In genomic region chr3:149120051-149120972, GRCh38 we compare ENCODE assay signal across 8 cellular contexts. TPM values are rescaled to one million over a fixed set of nuclear protein-coding genes. Genes with fewer than 3 reads are reported as not detected.
DNase-seq lines count a peak whose midpoint lies in the region; ATAC-seq and TF ChIP-seq lines count a peak whose summit lies in the region.

No MANE protein-coding gene starts in this region.

- H3K4me1 ChIP-seq in naive thymus-derived CD4-positive, alpha-beta T cell (ENCODE audit: control insufficient read depth in 2 of 2, insufficient read depth in 2 of 2, low read length in 2 of 2) = no peaks in the 10 kb centered on the region

- no peak overlapping the region for H3K4me3 Mint-ChIP-seq in naive thymus-derived CD4-positive, alpha-beta T cell

- peaks cover 0 to 7% (median 0%) of the 10 kb centered on the region in 7 donors for H3K4me1 Mint-ChIP-seq in naive thymus-derived CD4-positive, alpha-beta T cell

- TF ChIP-seq POLR2A in NB4 (IDR thresholded peaks at IDR 0.05; ENCODE audit: extremely low read depth, insufficient read length) (no peak), lower leg skin (IDR thresholded peaks at IDR 0.05) (no peak)

- peaks cover 0 to 12% (median 8%) of the 10 kb centered on the region in 5 donors for H3K27me3 Mint-ChIP-seq in naive thymus-derived CD4-positive, alpha-beta T cell

- TF ChIP-seq CTCF in NB4 (IDR thresholded peaks at IDR 0.05; ENCODE audit: low read depth, low read length) = peak; percentile 36
- no peak for TF ChIP-seq CTCF in lower leg skin (IDR thresholded peaks at IDR 0.05)

- H3K4me3 ChIP-seq in NB4 (ENCODE audit: low read depth, low read length) = no peak overlapping the region
- H3K4me3 ChIP-seq in naive thymus-derived CD4-positive, alpha-beta T cell (ENCODE audit: low read length) = no peak overlapping the region
- no peak overlapping the region for H3K4me3 ChIP-seq in lower leg skin (ENCODE audit: low read depth, poor library complexity, severe bottlenecking)

- H3K27me3 ChIP-seq in naive thymus-derived CD4-positive, alpha-beta T cell (ENCODE audit: control insufficient read depth in 2 of 2, insufficient read depth in 2 of 2, low read length in 2 of 2) = no peaks in the 10 kb centered on the region

- H3K27ac ChIP-seq in naive thymus-derived CD4-positive, alpha-beta T cell (ENCODE audit: low read depth, low read length) = no peak overlapping the region

- DNase-seq in EH (ENCODE audit: low read depth) (peak; percentile 71), NB4 (ENCODE audit: low read depth) (peak; percentile 79), SHP77 treated with DMSO at 0.1 percent for 48 hours (lab: John Stamatoyannopoulos, UW) (peak; percentile 45), epidermal melanocyte (ENCODE audit: insufficient read length, low spot score) (peak; percentile 74), lower leg skin (ENCODE audit: low spot score in 2 of 2) (no peak)
- peak in 7 of 9 donors; percentile 37 to 60 (median 49) for DNase-seq in naive thymus-derived CD4-positive, alpha-beta T cell

- POLR2A ChIA-PET in naive thymus-derived CD4-positive, alpha-beta T cell (lab: Charles Lee) = interaction anchor here (0.6 to 1.5 kb wide), 3 partner anchors 9 to 155 kb away, joined by 3 to 7 read pairs (median 4); partner anchors contain the start of gene HPS3

- WGBS in lower leg skin, 2 donors = 19 to 23% methylated on average over 7 of the region's 7 CpGs

- H3K9me3 ChIP-seq in naive thymus-derived CD4-positive, alpha-beta T cell (ENCODE audit: control insufficient read depth in 2 of 3, low read length in 3 of 3) = no peaks in the 10 kb centered on the region

- no peaks in the 10 kb centered on the region for H3K36me3 ChIP-seq in naive thymus-derived CD4-positive, alpha-beta T cell (ENCODE audit: control insufficient read depth in 2 of 3, insufficient read depth in 3 of 3, low read length in 3 of 3)

- ATAC-seq in GM21737 (IDR thresholded peaks at IDR 0.05; ENCODE audit: unreplicated experiment) (peak; percentile 81), GM19467 (IDR thresholded peaks at IDR 0.05; ENCODE audit: unreplicated experiment) (no peak)
- ATAC-seq in naive thymus-derived CD4-positive, alpha-beta T cell = peak; percentile 90

- H3K27ac Mint-ChIP-seq in naive thymus-derived CD4-positive, alpha-beta T cell = peak overlapping the region in 2 of 9 donors; percentile 3 to 74

- H3K9me3 Mint-ChIP-seq in naive thymus-derived CD4-positive, alpha-beta T cell = no peaks in the 10 kb centered on the region

- H3K36me3 Mint-ChIP-seq in naive thymus-derived CD4-positive, alpha-beta T cell = no peaks in the 10 kb centered on the region

- CTCF ChIA-PET in naive thymus-derived CD4-positive, alpha-beta T cell (lab: Charles Lee) = interaction anchor here (0.6 to 4.7 kb wide), 21 partner anchors 11 to 847 kb away, joined by 3 to 77 read pairs (median 4); partner anchors contain the start of gene HPS3

- intact Hi-C loops in naive thymus-derived CD4-positive, alpha-beta T cell (cut with micrococcal nuclease) = loop anchor here (1.0 to 5.0 kb wide), 8 partner anchors 153 to 688 kb away; no protein-coding TSS in a partner anchor
- intact Hi-C loops in lower leg skin (cut with DNase I; ENCODE audit: low total_unique reads) = no loop called here

RNA-seq across cellular contexts. Expression of gene HPS3, which starts 9.1 kb away (rescaled TPM):
- total RNA-seq in naive thymus-derived CD4-positive, alpha-beta T cell = 10 to 100 TPM; 13.6 to 25.8 (median 23.4) TPM
- polyA plus RNA-seq in naive thymus-derived CD4-positive, alpha-beta T cell = 10 to 100 TPM; 32.9 to 33.5 TPM
- total RNA-seq in lower leg skin = 10 to 100 TPM in 1 of 4 donors, 1 to 10 TPM in 3; 5.7 to 11.3 (median 8.2) TPM

RNA-seq across cellular contexts. Expression of gene HLTF, which starts 34.0 kb away (rescaled TPM):
- 10 to 100 TPM in 4 of 5 experiments, 1 to 10 TPM in 1; 9.1 to 26.5 (median 17.3) TPM for total RNA-seq in naive thymus-derived CD4-positive, alpha-beta T cell
- polyA plus RNA-seq in naive thymus-derived CD4-positive, alpha-beta T cell = 10 to 100 TPM; 18.5 to 26.1 TPM
- 1 to 10 TPM; 3.3 to 7.7 (median 5.7) TPM for total RNA-seq in lower leg skin

Comparison
In these comparisons a context has a peak if more than half of its experiments do, and no peak if none do; other contexts are left out.
1. DNase-seq: peak in EH (single experiment), NB4 (single experiment), SHP77 treated with DMSO at 0.1 percent for 48 hours (single experiment), epidermal melanocyte (single experiment) and naive thymus-derived CD4-positive, alpha-beta T cell (7 of 9); none in lower leg skin (0 of 2).